ENCODE assay signal across 9 cellular contexts in the genomic region with DNA sequence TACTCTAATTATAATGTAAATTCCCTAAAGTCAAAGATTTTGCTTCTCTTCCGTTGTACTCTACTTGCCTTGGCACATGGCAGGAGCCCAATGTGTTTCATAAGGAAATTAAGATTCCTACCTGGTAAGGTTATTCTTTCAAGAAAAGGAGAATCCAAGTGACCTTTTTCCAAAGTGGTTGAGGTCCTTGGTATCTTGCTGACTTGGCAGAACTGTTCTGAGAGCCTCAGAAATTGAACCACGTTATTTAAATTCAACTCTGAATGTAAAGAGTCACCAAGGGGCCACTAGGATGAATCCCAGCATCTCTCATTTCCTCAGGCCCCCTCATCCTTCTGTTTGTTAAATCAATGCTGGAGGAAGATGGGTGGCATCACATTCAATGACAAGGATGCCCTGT.
"Had no signal": no experiment of that assay in that cellular context is flagged by ENCODE, and none has a peak within 500 bp of the region (broad histone marks: within the 10 kb centered on the region; RNA-seq: fewer than 3 reads in every experiment).

No MANE protein-coding gene starts in this region.

- H3K27me3 Mint-ChIP-seq: IgD-negative memory B cell had no signal

- H3K4me3 Mint-ChIP-seq: HFFc6, IgD-negative memory B cell had no signal

- DNase-seq: GM23248, GOT3, H7, HFFc6, KG1 had no signal

- H3K4me3 ChIP-seq: GM23248, HAP-1 had no signal

- H3K27ac Mint-ChIP-seq: HFFc6, IgD-negative memory B cell had no signal

- H3K4me1 Mint-ChIP-seq: IgD-negative memory B cell had no signal

- H3K4me1 ChIP-seq: HAP-1 had no signal

- H3K36me3 Mint-ChIP-seq: IgD-negative memory B cell had no signal

- H3K9me3 ChIP-seq: HAP-1 had no signal

- ATAC-seq: HCT116 had no signal

- H2AFZ ChIP-seq: GM23248 had no signal

- H3K9me3 Mint-ChIP-seq: HFFc6 had no signal

- H3K36me3 ChIP-seq: HAP-1 had no signal

- H3K27ac ChIP-seq: GM23248, HL-60 had no signal

- H3K9ac ChIP-seq: GM23248 had no signal
